In the genomic region with DNA sequence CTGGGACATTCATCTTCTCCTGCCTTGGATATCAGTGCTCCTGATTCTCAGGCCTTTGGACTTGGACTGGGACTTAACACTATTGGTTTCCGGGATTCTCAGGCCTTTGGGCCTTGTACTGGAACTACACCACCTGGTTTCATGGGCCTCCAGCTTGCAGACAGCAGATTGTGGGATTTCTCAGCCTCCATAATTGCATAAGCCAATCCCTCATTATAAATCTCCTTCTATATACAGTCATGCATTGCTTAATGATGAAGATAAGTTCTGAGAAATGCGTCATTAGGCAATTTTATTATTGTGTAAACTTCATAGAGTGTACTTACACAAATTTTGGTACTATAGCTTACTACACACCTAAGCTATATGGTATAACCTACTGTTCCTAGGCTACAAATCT, we compare ENCODE assay signal across 28 cellular contexts. TPM values are rescaled to one million over a fixed set of nuclear protein-coding genes. Genes with fewer than 3 reads are reported as not detected.
A peak's percentile ranks its signal among the peaks of the same experiment; 100 is the strongest.
DNase-seq lines count a peak whose midpoint lies in the region; ATAC-seq and TF ChIP-seq lines count a peak whose summit lies in the region.
"Had no signal": no experiment of that assay in that cellular context is flagged by ENCODE, and none has a peak within 500 bp of the region (broad histone marks: within the 10 kb centered on the region; RNA-seq: fewer than 3 reads in every experiment).

No MANE protein-coding gene starts in this region.

- no peak for ATAC-seq in stimulated activated memory B cell treated with anti-CD40 and anti-IgM and Interleukin-4, amounts not matched to agents 10 μg/mL and 1 μg/mL and 100 μg/mL, for 72 hours
- ATAC-seq: activated CD4-positive, alpha-beta T cell treated with anti-CD3 and anti-CD28 coated beads for 36 hours; activated CD8-positive, alpha-beta T cell treated with anti-CD3 and anti-CD28 coated beads, Interleukin-2, amount 10 ng/mL, durations not matched to agents 7 days and 5 days; GM12878; HCT116; left lung; stimulated activated naive CD8-positive, alpha-beta T cell treated with anti-CD3 and anti-CD28 coated beads, Interleukin-15, Interleukin-2, amounts not matched to agents 100 U/mL and 50 U/mL, for 24 hours had no signal

- no peak overlapping the region for H3K27ac Mint-ChIP-seq in stimulated activated memory B cell treated with anti-CD40 and anti-IgM and Interleukin-4, amounts not matched to agents 10 μg/mL and 1 μg/mL and 100 μg/mL, for 72 hours
- H3K27ac Mint-ChIP-seq: activated CD4-positive, alpha-beta T cell treated with anti-CD3 and anti-CD28 coated beads for 36 hours; activated CD8-positive, alpha-beta T cell treated with anti-CD3 and anti-CD28 coated beads, Interleukin-2, amount 10 ng/mL, durations not matched to agents 7 days and 5 days; activated naive CD4-positive, alpha-beta T cell treated with anti-CD3 and anti-CD28 coated beads, Interleukin-2, amount 50 U/mL, for 24 hours; activated T-helper 2 cell treated with anti-CD3 and anti-CD28 coated beads, Interferon-gamma antibody, Interleukin-2, Interleukin-4, amounts not matched to agents 10 μg/mL and 5 μg/mL and 100 μg/mL, durations not matched to agents 14 hours and 24 hours and 36 hours; neural progenitor cell; T-helper 2 cell treated with Interferon-gamma antibody and Interleukin-4, amounts not matched to agents 5 μg/mL and 100 μg/mL, for 36 hours had no signal

- H3K79me2 ChIP-seq in trophoblast cell (ENCODE audit: control insufficient read depth, insufficient read depth, low read length, poor library complexity) = no peaks in the 10 kb centered on the region

- peak overlapping the region; percentile 76 for H3K14ac ChIP-seq in trophoblast cell (ENCODE audit: low read length)

- H2BK12ac ChIP-seq in trophoblast cell (ENCODE audit: low read length) = peak overlapping the region; percentile 99

- peaks cover 35% of the 10 kb centered on the region for H3K4me1 Mint-ChIP-seq in stimulated activated memory B cell treated with anti-CD40 and anti-IgM and Interleukin-4, amounts not matched to agents 10 μg/mL and 1 μg/mL and 100 μg/mL, for 72 hours

- whole genome bisulfite sequencing in trophoblast cell (ENCODE audit: extremely low coverage, insufficient coverage, insufficient read length) = no CpG with 5 or more reads among the region's 2 CpGs

- H3K27me3 Mint-ChIP-seq in stimulated activated memory B cell treated with anti-CD40 and anti-IgM and Interleukin-4, amounts not matched to agents 10 μg/mL and 1 μg/mL and 100 μg/mL, for 72 hours = no peaks in the 10 kb centered on the region
- H3K27me3 Mint-ChIP-seq: activated CD4-positive, alpha-beta T cell treated with anti-CD3 and anti-CD28 coated beads for 36 hours; activated naive CD4-positive, alpha-beta T cell treated with anti-CD3 and anti-CD28 coated beads, Interleukin-2, amount 50 U/mL, for 24 hours had no signal

- H3K36me3 ChIP-seq in breast epithelium (no peaks in the 10 kb centered on the region), trophoblast cell (ENCODE audit: control insufficient read depth in 1 of 2, insufficient read depth in 2 of 2, low read length in 2 of 2) (no peaks in the 10 kb centered on the region)
- H3K36me3 ChIP-seq: left lung, neural progenitor cell, right atrium auricular region had no signal

- H4K91ac ChIP-seq in trophoblast cell (ENCODE audit: low read depth, low read length) = peak overlapping the region; percentile 97

- peak overlapping the region; percentile 84 for H2BK120ac ChIP-seq in trophoblast cell (ENCODE audit: insufficient read depth, low read length, poor library complexity)

- H3K4me1 ChIP-seq in breast epithelium (no peaks in the 10 kb centered on the region), trophoblast cell (ENCODE audit: control insufficient read depth in 1 of 2, insufficient read depth in 2 of 2, low read length in 2 of 2) (peaks cover 9 to 10% of the 10 kb centered on the region in 2 experiments)
- H3K4me1 ChIP-seq: right atrium auricular region, testis had no signal

- H3K27me3 ChIP-seq in breast epithelium = no peaks in the 10 kb centered on the region
- no peaks in the 10 kb centered on the region for H3K27me3 ChIP-seq in trophoblast cell (ENCODE audit: insufficient read depth, low read length)
- H3K27me3 ChIP-seq: left lung, neural progenitor cell, right atrium auricular region, testis had no signal

- H3K9me3 ChIP-seq in breast epithelium (no peaks in the 10 kb centered on the region), trophoblast cell (ENCODE audit: insufficient read depth, low read depth, low read length) (no peaks in the 10 kb centered on the region)
- H3K9me3 ChIP-seq: left lung, right atrium auricular region, testis had no signal

- no peak overlapping the region for H3K4me2 ChIP-seq in trophoblast cell (ENCODE audit: low read length)
- H3K4me2 ChIP-seq: neural progenitor cell, smooth muscle cell had no signal

- H3K27ac ChIP-seq in breast epithelium = peak overlapping the region; percentile 33 to 53
- H3K27ac ChIP-seq in trophoblast cell (ENCODE audit: low read depth, low read length) = peak overlapping the region; percentile 92
- H3K27ac ChIP-seq: left lung, neural progenitor cell, right atrium auricular region, testis had no signal

- H3K18ac ChIP-seq in trophoblast cell (ENCODE audit: low read length) = peak overlapping the region; percentile 93

- peak overlapping the region; percentile 96 for H2BK5ac ChIP-seq in trophoblast cell (ENCODE audit: low read depth, low read length, poor library complexity)

- H3K23ac ChIP-seq in trophoblast cell (ENCODE audit: low read length) = no peak overlapping the region

- H3K4me3 ChIP-seq in breast epithelium (no peak overlapping the region), trophoblast cell (ENCODE audit: low read depth, low read length) (no peak overlapping the region)
- H3K4me3 ChIP-seq: GM12878, left lung, neural progenitor cell, PC-9, right atrium auricular region, smooth muscle cell, testis had no signal

- H2AK5ac ChIP-seq in trophoblast cell (ENCODE audit: low read length) = peak overlapping the region; percentile 3

- H3K9ac ChIP-seq in trophoblast cell (ENCODE audit: low read length) = no peak overlapping the region
- H3K9ac ChIP-seq: neural progenitor cell had no signal

- TF ChIP-seq POLR2A in breast epithelium (IDR thresholded peaks at IDR 0.05) = no peak

- H4K12ac ChIP-seq in trophoblast cell (ENCODE audit: low read depth, low read length) = no peak overlapping the region

- no peaks in the 10 kb centered on the region for H3K36me3 Mint-ChIP-seq in stimulated activated memory B cell treated with anti-CD40 and anti-IgM and Interleukin-4, amounts not matched to agents 10 μg/mL and 1 μg/mL and 100 μg/mL, for 72 hours
- H3K36me3 Mint-ChIP-seq: activated naive CD4-positive, alpha-beta T cell treated with anti-CD3 and anti-CD28 coated beads, Interleukin-2, amount 50 U/mL, for 24 hours; neural progenitor cell had no signal

- peak overlapping the region; percentile 34 for H4K8ac ChIP-seq in trophoblast cell (ENCODE audit: low read depth, low read length)

- no peak for TF ChIP-seq CTCF in breast epithelium (IDR thresholded peaks at IDR 0.05)

- intact Hi-C loops in breast epithelium (cut with DNase I; ENCODE audit: low total_unique reads) = no loop called here

- DNase-seq in DMS 273 (lab: John Stamatoyannopoulos, UW; ENCODE audit: unreplicated experiment) = peak; percentile 2
- no peak for DNase-seq in DMS 273 treated with DMSO at 0.1 percent for 48 hours (lab: John Stamatoyannopoulos, UW)
- peak; percentile 40 for DNase-seq in NCI-H82 treated with DMSO at 0.1 percent for 48 hours (lab: John Stamatoyannopoulos, UW; ENCODE audit: unreplicated experiment)
- no peak for DNase-seq in breast epithelium (ENCODE audit: low spot score in 2 of 2)
- DNase-seq in trophoblast cell = peak in 1 of 2 donors; percentile 73
- no peak for DNase-seq in kidney tubule cell (ENCODE audit: low spot score)
- no peak for DNase-seq in NCI-H1694 treated with DMSO at 0.1 percent for 48 hours (lab: John Stamatoyannopoulos, UW)
- DNase-seq: 8988T; activated CD4-positive, alpha-beta T cell treated with anti-CD3 and anti-CD28 coated beads for 36 hours; activated CD8-positive, alpha-beta T cell treated with anti-CD3 and anti-CD28 coated beads, Interleukin-2, amount 10 ng/mL, durations not matched to agents 7 days and 5 days; KG1; left lung; NCI-H146; NCI-H446; NCI-H774; Right ventricle myocardium superior; stimulated activated naive CD8-positive, alpha-beta T cell treated with anti-CD3 and anti-CD28 coated beads, Interleukin-15, Interleukin-2, amounts not matched to agents 100 U/mL and 50 U/mL, for 24 hours; testis had no signal

- no peak overlapping the region for H3K4me3 Mint-ChIP-seq in stimulated activated memory B cell treated with anti-CD40 and anti-IgM and Interleukin-4, amounts not matched to agents 10 μg/mL and 1 μg/mL and 100 μg/mL, for 72 hours
- H3K4me3 Mint-ChIP-seq: activated CD4-positive, alpha-beta T cell treated with anti-CD3 and anti-CD28 coated beads for 36 hours; activated CD8-positive, alpha-beta T cell treated with anti-CD3 and anti-CD28 coated beads, Interleukin-2, amount 10 ng/mL, durations not matched to agents 7 days and 5 days; activated naive CD4-positive, alpha-beta T cell treated with anti-CD3 and anti-CD28 coated beads, Interleukin-2, amount 50 U/mL, for 24 hours; neural progenitor cell; T-helper 2 cell treated with Interferon-gamma antibody and Interleukin-4, amounts not matched to agents 5 μg/mL and 100 μg/mL, for 36 hours had no signal

- H3K4ac ChIP-seq in trophoblast cell (ENCODE audit: low read depth, low read length) = peak overlapping the region; percentile 91

- H3K79me1 ChIP-seq in trophoblast cell (ENCODE audit: low read length) = peaks cover 16% of the 10 kb centered on the region

- H2AFZ ChIP-seq in trophoblast cell (ENCODE audit: insufficient read depth, low read length, poor library complexity) = peak overlapping the region; percentile 70
- H2AFZ ChIP-seq: neural progenitor cell, PC-9 had no signal

- H3K9me3 Mint-ChIP-seq in stimulated activated memory B cell treated with anti-CD40 and anti-IgM and Interleukin-4, amounts not matched to agents 10 μg/mL and 1 μg/mL and 100 μg/mL, for 72 hours = no peaks in the 10 kb centered on the region
- H3K9me3 Mint-ChIP-seq: activated naive CD4-positive, alpha-beta T cell treated with anti-CD3 and anti-CD28 coated beads, Interleukin-2, amount 50 U/mL, for 24 hours; activated T-helper 2 cell treated with anti-CD3 and anti-CD28 coated beads, Interferon-gamma antibody, Interleukin-2, Interleukin-4, amounts not matched to agents 10 μg/mL and 5 μg/mL and 100 μg/mL, durations not matched to agents 14 hours and 24 hours and 36 hours; neural progenitor cell; T-helper 2 cell treated with Interferon-gamma antibody and Interleukin-4, amounts not matched to agents 5 μg/mL and 100 μg/mL, for 36 hours had no signal

RNA-seq across cellular contexts. Expression of a gene that starts 8.9 kb away (rescaled TPM):
- 100 to 1,000 TPM in 2 of 3 donors, 10 to 100 TPM in 1; 74.1 to 111 (median 107) TPM for total RNA-seq in breast epithelium
- polyA plus RNA-seq in trophoblast cell (2013) = 69.7 and 76.1 TPM in 2 replicates

Comparison
In these comparisons a context has a peak if more than half of its experiments do, and no peak if none do; other contexts are left out.
1. DNase-seq: peak in DMS 273 (single experiment) and NCI-H82 treated with DMSO at 0.1 percent for 48 hours (single experiment); none in DMS 273 treated with DMSO at 0.1 percent for 48 hours (single experiment), breast epithelium (0 of 2), kidney tubule cell (single experiment) and NCI-H1694 treated with DMSO at 0.1 percent for 48 hours (single experiment).